In genomic region chr17:18094409-18094807, GRCh38 we compare ENCODE assay signal across 17 cellular contexts.
"Had no signal": no experiment of that assay in that cellular context is flagged by ENCODE, and none has a peak within 500 bp of the region (broad histone marks: within the 10 kb centered on the region; RNA-seq: fewer than 3 reads in every experiment).

No MANE protein-coding gene starts in this region.

- H3K9me3 Mint-ChIP-seq: activated naive CD8-positive, alpha-beta T cell treated with anti-CD3 and anti-CD28 coated beads for 36 hours; activated T-helper 1 cell treated with anti-CD3 and anti-CD28 coated beads, Interleukin-12 subunit alpha, Interleukin-12 subunit beta, Interleukin-2, Interleukin-4 antibody, amounts not matched to agents 30 ng/mL and 10 ng/mL and 1 ng/mL, durations not matched to agents 14 hours and 24 hours and 36 hours; memory B cell; naive B cell; T-cell had no signal

- H3K36me3 ChIP-seq: ovary had no signal

- H3K27me3 Mint-ChIP-seq: activated naive CD8-positive, alpha-beta T cell treated with anti-CD3 and anti-CD28 coated beads for 36 hours; memory B cell; naive B cell; T-cell had no signal

- ATAC-seq: sciatic nerve had no signal

- H3K4me3 ChIP-seq: cardiac muscle cell, mucosa of descending colon, ovary, smooth muscle cell, tibial artery had no signal

- H3K27ac Mint-ChIP-seq: activated naive CD8-positive, alpha-beta T cell treated with anti-CD3 and anti-CD28 coated beads for 36 hours; activated T-helper 1 cell treated with anti-CD3 and anti-CD28 coated beads, Interleukin-12 subunit alpha, Interleukin-12 subunit beta, Interleukin-2, Interleukin-4 antibody, amounts not matched to agents 30 ng/mL and 10 ng/mL and 1 ng/mL, durations not matched to agents 14 hours and 24 hours and 36 hours; memory B cell; T-cell had no signal

- DNase-seq: activated CD4-positive, alpha-beta T cell treated with anti-CD3 and anti-CD28 coated beads, Interleukin-2, amount 50 U/mL, for 4 hours; activated gamma-delta T cell treated with Interleukin-2 at 50 U/mL for 16 hours; activated T-cell treated with anti-CD3 and anti-CD28 coated beads for 4 hours; naive B cell; stimulated activated CD4-positive, alpha-beta T cell treated with anti-CD3 and anti-CD28 coated beads, Interleukin-4, amount 100 ng/mL, for 24 hours; stimulated activated naive CD4-positive, alpha-beta T cell; T-helper 9 cell had no signal

- H3K4me3 Mint-ChIP-seq: activated naive CD8-positive, alpha-beta T cell treated with anti-CD3 and anti-CD28 coated beads for 36 hours; activated T-helper 1 cell treated with anti-CD3 and anti-CD28 coated beads, Interleukin-12 subunit alpha, Interleukin-12 subunit beta, Interleukin-2, Interleukin-4 antibody, amounts not matched to agents 30 ng/mL and 10 ng/mL and 1 ng/mL, durations not matched to agents 14 hours and 24 hours and 36 hours; memory B cell; naive B cell; T-cell had no signal

- H3K9me3 ChIP-seq: mucosa of descending colon, ovary, tibial artery had no signal

- H3K27ac ChIP-seq: cardiac muscle cell, ovary, tibial artery had no signal

- H3K27me3 ChIP-seq: cardiac muscle cell, ovary, tibial artery had no signal
